In genomic region chr7:2920041-2920440, GRCh38 we compare ENCODE assay signal across 15 cellular contexts.
DNase-seq lines count a peak whose midpoint lies in the region; ATAC-seq and FAIRE-seq lines count a peak whose summit lies in the region.
"Had no signal": no experiment of that assay in that cellular context is flagged by ENCODE, and none has a peak within 500 bp of the region (broad histone marks: within the 10 kb centered on the region; RNA-seq: fewer than 3 reads in every experiment).

No MANE protein-coding gene starts in this region.

- H3K4me1 Mint-ChIP-seq in activated naive CD8-positive, alpha-beta T cell treated with anti-CD3 and anti-CD28 coated beads, Interleukin-2, amount 50 U/mL, for 24 hours: no peaks in the 10 kb centered on the region
- no peaks in the 10 kb centered on the region for H3K4me1 Mint-ChIP-seq in activated naive CD8-positive, alpha-beta T cell treated with anti-CD3 and anti-CD28 coated beads for 36 hours
- no peaks in the 10 kb centered on the region for H3K4me1 Mint-ChIP-seq in central memory CD8-positive, alpha-beta T cell
- H3K4me1 Mint-ChIP-seq in stimulated activated naive B cell treated with anti-CD40 and anti-IgM and Interleukin-4, amounts not matched to agents 10 μg/mL and 1 μg/mL and 100 μg/mL, for 72 hours: peaks cover 0 to 9% of the 10 kb centered on the region in 2 donors
- H3K4me1 Mint-ChIP-seq: CD14-positive monocyte had no signal

- FAIRE-seq in HTR-8/SVneo (lab: Jason Lieb, UNC): peak; percentile 46

- DNase-seq in activated naive CD8-positive, alpha-beta T cell treated with anti-CD3 and anti-CD28 coated beads, Interleukin-2, amount 50 U/mL, for 24 hours: no peak
- DNase-seq in activated naive CD8-positive, alpha-beta T cell treated with anti-CD3 and anti-CD28 coated beads for 36 hours: no peak
- DNase-seq in HTR-8/SVneo (ENCODE audit: insufficient read length, low spot score) (no peak), NCI-H446 (lab: John Stamatoyannopoulos, UW) (no peak)
- DNase-seq in central memory CD8-positive, alpha-beta T cell (ENCODE audit: low spot score in 2 of 2): no peak
- no peak for DNase-seq in stimulated activated naive B cell treated with anti-CD40 and anti-IgM and Interleukin-4, amounts not matched to agents 10 μg/mL and 1 μg/mL and 100 μg/mL, for 72 hours
- no peak for DNase-seq in activated naive CD4-positive, alpha-beta T cell treated with Interleukin-2 at 50 U/mL for 16 hours
- DNase-seq: CD8-positive, alpha-beta T cell; COR-L47; DND-41; GDM1; GM23248; H7 had no signal

- peak overlapping the region; percentile 54 for H3K27ac Mint-ChIP-seq in activated naive CD8-positive, alpha-beta T cell treated with anti-CD3 and anti-CD28 coated beads, Interleukin-2, amount 50 U/mL, for 24 hours
- no peak overlapping the region for H3K27ac Mint-ChIP-seq in activated naive CD8-positive, alpha-beta T cell treated with anti-CD3 and anti-CD28 coated beads for 36 hours
- H3K27ac Mint-ChIP-seq in central memory CD8-positive, alpha-beta T cell (ENCODE audit: low read depth): peak overlapping the region; percentile 22
- H3K27ac Mint-ChIP-seq in stimulated activated naive B cell treated with anti-CD40 and anti-IgM and Interleukin-4, amounts not matched to agents 10 μg/mL and 1 μg/mL and 100 μg/mL, for 72 hours: peak overlapping the region; percentile 1
- H3K27ac Mint-ChIP-seq: CD14-positive monocyte; CD8-positive, alpha-beta T cell had no signal

- H3K9me3 Mint-ChIP-seq in activated naive CD8-positive, alpha-beta T cell treated with anti-CD3 and anti-CD28 coated beads, Interleukin-2, amount 50 U/mL, for 24 hours: peaks cover 5% of the 10 kb centered on the region
- H3K9me3 Mint-ChIP-seq in activated naive CD8-positive, alpha-beta T cell treated with anti-CD3 and anti-CD28 coated beads for 36 hours: no peaks in the 10 kb centered on the region
- no peaks in the 10 kb centered on the region for H3K9me3 Mint-ChIP-seq in central memory CD8-positive, alpha-beta T cell
- H3K9me3 Mint-ChIP-seq in stimulated activated naive B cell treated with anti-CD40 and anti-IgM and Interleukin-4, amounts not matched to agents 10 μg/mL and 1 μg/mL and 100 μg/mL, for 72 hours: peaks cover 0 to 6% of the 10 kb centered on the region in 2 donors
- H3K9me3 Mint-ChIP-seq: CD8-positive, alpha-beta T cell had no signal

- no peak for ATAC-seq in activated naive CD8-positive, alpha-beta T cell treated with anti-CD3 and anti-CD28 coated beads, Interleukin-2, amount 50 U/mL, for 24 hours
- no peak for ATAC-seq in central memory CD8-positive, alpha-beta T cell (replicated peaks; ENCODE audit: extremely low read depth, poor library complexity, severe bottlenecking)
- peak in 1 of 2 donors; percentile 31 for ATAC-seq in stimulated activated naive B cell treated with anti-CD40 and anti-IgM and Interleukin-4, amounts not matched to agents 10 μg/mL and 1 μg/mL and 100 μg/mL, for 72 hours (replicated peaks)
- ATAC-seq in HG02759 (IDR thresholded peaks at IDR 0.05; ENCODE audit: unreplicated experiment): no peak
- ATAC-seq: CD8-positive, alpha-beta T cell had no signal

- peaks cover 53% of the 10 kb centered on the region for H3K36me3 Mint-ChIP-seq in activated naive CD8-positive, alpha-beta T cell treated with anti-CD3 and anti-CD28 coated beads, Interleukin-2, amount 50 U/mL, for 24 hours (ENCODE audit: low read depth)
- H3K36me3 Mint-ChIP-seq in activated naive CD8-positive, alpha-beta T cell treated with anti-CD3 and anti-CD28 coated beads for 36 hours: peaks cover 38% of the 10 kb centered on the region
- peaks cover 49% of the 10 kb centered on the region for H3K36me3 Mint-ChIP-seq in central memory CD8-positive, alpha-beta T cell (ENCODE audit: insufficient read depth)
- peaks cover 64 to 73% of the 10 kb centered on the region in 2 donors for H3K36me3 Mint-ChIP-seq in stimulated activated naive B cell treated with anti-CD40 and anti-IgM and Interleukin-4, amounts not matched to agents 10 μg/mL and 1 μg/mL and 100 μg/mL, for 72 hours
- H3K36me3 Mint-ChIP-seq: CD14-positive monocyte had no signal

- H3K4me3 Mint-ChIP-seq in activated naive CD8-positive, alpha-beta T cell treated with anti-CD3 and anti-CD28 coated beads, Interleukin-2, amount 50 U/mL, for 24 hours: no peak overlapping the region
- no peak overlapping the region for H3K4me3 Mint-ChIP-seq in activated naive CD8-positive, alpha-beta T cell treated with anti-CD3 and anti-CD28 coated beads for 36 hours
- H3K4me3 Mint-ChIP-seq in central memory CD8-positive, alpha-beta T cell: no peak overlapping the region
- no peak overlapping the region for H3K4me3 Mint-ChIP-seq in stimulated activated naive B cell treated with anti-CD40 and anti-IgM and Interleukin-4, amounts not matched to agents 10 μg/mL and 1 μg/mL and 100 μg/mL, for 72 hours
- H3K4me3 Mint-ChIP-seq: CD14-positive monocyte; CD8-positive, alpha-beta T cell had no signal

- no peaks in the 10 kb centered on the region for H3K27me3 Mint-ChIP-seq in activated naive CD8-positive, alpha-beta T cell treated with anti-CD3 and anti-CD28 coated beads, Interleukin-2, amount 50 U/mL, for 24 hours
- no peaks in the 10 kb centered on the region for H3K27me3 Mint-ChIP-seq in activated naive CD8-positive, alpha-beta T cell treated with anti-CD3 and anti-CD28 coated beads for 36 hours
- no peaks in the 10 kb centered on the region for H3K27me3 Mint-ChIP-seq in central memory CD8-positive, alpha-beta T cell
- no peaks in the 10 kb centered on the region for H3K27me3 Mint-ChIP-seq in stimulated activated naive B cell treated with anti-CD40 and anti-IgM and Interleukin-4, amounts not matched to agents 10 μg/mL and 1 μg/mL and 100 μg/mL, for 72 hours
